1 cellular context compared by ENCODE assay signal in genomic region chr5:68433921-68434879, GRCh38.
TF ChIP-seq lines count a peak whose summit lies in the region.

No MANE protein-coding gene starts in this region.

TF ChIP-seq in IMR-90, 13 proteins besides CTCF, POLR2A, EP300 and RAD21 (continued from another document):
- TF ChIP-seq BHLHE40 (IDR thresholded peaks at IDR 0.05; ENCODE audit: low read depth, low read length) (peak; percentile 83), RCOR1 (IDR thresholded peaks at IDR 0.05; ENCODE audit: insufficient replicate concordance, low read length) (no peak), FOS (IDR thresholded peaks at IDR 0.05; ENCODE audit: low read depth, low read length) (peak; percentile 87)
